In the genomic region with DNA sequence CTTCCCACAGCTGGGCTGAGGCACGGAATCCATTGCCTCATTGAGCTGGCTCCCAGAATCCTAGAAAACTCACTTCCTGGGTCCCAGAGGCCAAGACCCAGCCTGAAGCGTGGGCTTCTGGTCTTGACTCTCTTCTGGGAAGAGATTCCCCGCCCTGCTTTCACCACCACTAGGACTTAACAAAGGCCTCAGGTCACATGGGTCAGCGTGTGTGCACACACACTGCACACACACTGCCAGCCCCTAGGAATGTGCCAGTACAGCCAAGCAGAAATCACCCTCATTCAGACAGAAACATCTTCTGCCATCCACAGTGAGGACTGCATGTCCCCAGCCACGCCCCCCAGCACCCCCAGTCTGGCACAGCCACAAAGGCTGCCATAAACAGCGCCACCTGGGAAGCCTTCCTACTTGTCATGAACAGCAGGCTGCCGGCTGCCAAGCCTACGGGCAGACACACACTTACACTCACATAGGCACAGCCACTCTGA, we compare ENCODE assay signal across 8 cellular contexts.
DNase-seq lines count a peak whose midpoint lies in the region; ATAC-seq, FAIRE-seq and TF ChIP-seq lines count a peak whose summit lies in the region.

No MANE protein-coding gene starts in this region.

- no peaks in the 10 kb centered on the region for H3K79me2 ChIP-seq in GM23338 (replicated peaks; ENCODE audit: insufficient read depth)

- DNase-seq in GM23338 (ENCODE audit: low spot score) (peak; percentile 74), amniotic epithelial cell (ENCODE audit: low read depth) (peak; percentile 47), right atrium auricular region (ENCODE audit: low spot score) (peak; percentile 95), retinal pigment epithelial cell (ENCODE audit: low read depth) (no peak), HTR-8/SVneo (ENCODE audit: insufficient read length, low spot score) (no peak), COLO829 (ENCODE audit: low spot score) (no peak), Calu3 (no peak)
- DNase-seq in activated naive CD4-positive, alpha-beta T cell (lab: John Stamatoyannopoulos, UW): no peak

- H3K4me1 ChIP-seq in GM23338 (ENCODE audit: insufficient read depth) (no peaks in the 10 kb centered on the region), right atrium auricular region (peaks cover 5 to 99% of the 10 kb centered on the region in 2 donors)

- H3K4me1 Mint-ChIP-seq in GM23338 (peaks cover 20% of the 10 kb centered on the region), Calu3 (ENCODE audit: low read depth, unreplicated experiment) (no peaks in the 10 kb centered on the region)

- H3K27me3 Mint-ChIP-seq in GM23338 (ENCODE audit: insufficient read depth, low read depth, poor library complexity) (peaks cover 9% of the 10 kb centered on the region), Calu3 (ENCODE audit: unreplicated experiment) (peaks cover 59% of the 10 kb centered on the region)

- H3K9me3 Mint-ChIP-seq in GM23338 (no peaks in the 10 kb centered on the region; the same call in 2 of the 3 replicates), Calu3 (ENCODE audit: low read depth, unreplicated experiment) (no peaks in the 10 kb centered on the region)

- H3K9me2 ChIP-seq in GM23338 (ENCODE audit: insufficient read depth): no peaks in the 10 kb centered on the region

- intact Hi-C loops in Calu3 (cut with micrococcal nuclease; ENCODE audit: unreplicated experiment): no loop called here

- H2AFZ ChIP-seq in GM23338: 0 out of 2 replicates have a peak overlapping the region, but pooled peaks have one; percentile 7

- peak; percentile 42 to 68; a peak in 3 of 4 replicates for TF ChIP-seq CTCF in GM23338 (conservative IDR thresholded peaks at IDR 0.05; ENCODE audit: low read depth in 2 of 2)
- peak in 1 of 2 donors; percentile 46 for TF ChIP-seq CTCF in right atrium auricular region (IDR thresholded peaks at IDR 0.05)
- TF ChIP-seq CTCF in retinal pigment epithelial cell (conservative IDR thresholded peaks at IDR 0.05; ENCODE audit: low read depth, low read length): peak; percentile 44
- TF ChIP-seq CTCF in Calu3 (IDR thresholded peaks at IDR 0.05; ENCODE audit: unreplicated experiment): no peak

- H3K27me3 ChIP-seq in GM23338 (ENCODE audit: insufficient read depth): no peaks in the 10 kb centered on the region
- no peaks in the 10 kb centered on the region for H3K27me3 ChIP-seq in right atrium auricular region

- H3K36me3 Mint-ChIP-seq in GM23338 (ENCODE audit: low read depth) (peaks cover 3% of the 10 kb centered on the region; the same call in 1 of the 3 replicates), Calu3 (ENCODE audit: insufficient read depth, unreplicated experiment) (no peaks in the 10 kb centered on the region)

- H3K27ac Mint-ChIP-seq in GM23338 (peak overlapping the region; percentile 86), Calu3 (ENCODE audit: unreplicated experiment) (no peak overlapping the region)

- no peak for FAIRE-seq in HTR-8/SVneo (lab: Jason Lieb, UNC)

- H3F3A ChIP-seq in GM23338 (replicated peaks; ENCODE audit: low read depth): no peaks in the 10 kb centered on the region

- H3K4me3 Mint-ChIP-seq in GM23338: no peak overlapping the region; the same call in 2 of the 3 replicates
- no peak overlapping the region for H3K4me3 Mint-ChIP-seq in Calu3 (ENCODE audit: low read depth, unreplicated experiment)

- no peak overlapping the region for H3K4me2 ChIP-seq in GM23338

- no TSS peak for BruUV-seq in Calu3 (replicated peaks; lab: Mats Ljungman, UMichigan)

- no peaks in the 10 kb centered on the region for H4K20me1 ChIP-seq in GM23338 (replicated peaks; ENCODE audit: insufficient read depth)

- CTCF ChIA-PET in Calu3 (lab: Charles Lee): no interaction called here

- H3K9me3 ChIP-seq in right atrium auricular region: no peaks in the 10 kb centered on the region

- H3K4me3 ChIP-seq in GM23338 (no peak overlapping the region), right atrium auricular region (no peak overlapping the region), retinal pigment epithelial cell (ENCODE audit: low read length) (no peak overlapping the region)

- H3K36me3 ChIP-seq in GM23338 (ENCODE audit: insufficient read depth): no peaks in the 10 kb centered on the region
- peaks cover 76% of the 10 kb centered on the region for H3K36me3 ChIP-seq in right atrium auricular region

- no peak overlapping the region for H3K27ac ChIP-seq in GM23338 (ENCODE audit: low read depth)
- peak overlapping the region; percentile 75 to 83 for H3K27ac ChIP-seq in right atrium auricular region

- peak; percentile 56 for ATAC-seq in GM23338

TF ChIP-seq in GM23338, 12 proteins besides CTCF, POLR2A, EP300 and RAD21 (continues in another document):
- TF ChIP-seq POLR2AphosphoS5 (IDR thresholded peaks at IDR 0.05; ENCODE audit: low read depth) (no peak), JUNB (IDR thresholded peaks at IDR 0.05; ENCODE audit: unreplicated experiment) (no peak), CREB1 (CRISPR knock-in tag; IDR thresholded peaks at IDR 0.05; ENCODE audit: low read depth) (no peak)
- TF ChIP-seq, protein P1, sequence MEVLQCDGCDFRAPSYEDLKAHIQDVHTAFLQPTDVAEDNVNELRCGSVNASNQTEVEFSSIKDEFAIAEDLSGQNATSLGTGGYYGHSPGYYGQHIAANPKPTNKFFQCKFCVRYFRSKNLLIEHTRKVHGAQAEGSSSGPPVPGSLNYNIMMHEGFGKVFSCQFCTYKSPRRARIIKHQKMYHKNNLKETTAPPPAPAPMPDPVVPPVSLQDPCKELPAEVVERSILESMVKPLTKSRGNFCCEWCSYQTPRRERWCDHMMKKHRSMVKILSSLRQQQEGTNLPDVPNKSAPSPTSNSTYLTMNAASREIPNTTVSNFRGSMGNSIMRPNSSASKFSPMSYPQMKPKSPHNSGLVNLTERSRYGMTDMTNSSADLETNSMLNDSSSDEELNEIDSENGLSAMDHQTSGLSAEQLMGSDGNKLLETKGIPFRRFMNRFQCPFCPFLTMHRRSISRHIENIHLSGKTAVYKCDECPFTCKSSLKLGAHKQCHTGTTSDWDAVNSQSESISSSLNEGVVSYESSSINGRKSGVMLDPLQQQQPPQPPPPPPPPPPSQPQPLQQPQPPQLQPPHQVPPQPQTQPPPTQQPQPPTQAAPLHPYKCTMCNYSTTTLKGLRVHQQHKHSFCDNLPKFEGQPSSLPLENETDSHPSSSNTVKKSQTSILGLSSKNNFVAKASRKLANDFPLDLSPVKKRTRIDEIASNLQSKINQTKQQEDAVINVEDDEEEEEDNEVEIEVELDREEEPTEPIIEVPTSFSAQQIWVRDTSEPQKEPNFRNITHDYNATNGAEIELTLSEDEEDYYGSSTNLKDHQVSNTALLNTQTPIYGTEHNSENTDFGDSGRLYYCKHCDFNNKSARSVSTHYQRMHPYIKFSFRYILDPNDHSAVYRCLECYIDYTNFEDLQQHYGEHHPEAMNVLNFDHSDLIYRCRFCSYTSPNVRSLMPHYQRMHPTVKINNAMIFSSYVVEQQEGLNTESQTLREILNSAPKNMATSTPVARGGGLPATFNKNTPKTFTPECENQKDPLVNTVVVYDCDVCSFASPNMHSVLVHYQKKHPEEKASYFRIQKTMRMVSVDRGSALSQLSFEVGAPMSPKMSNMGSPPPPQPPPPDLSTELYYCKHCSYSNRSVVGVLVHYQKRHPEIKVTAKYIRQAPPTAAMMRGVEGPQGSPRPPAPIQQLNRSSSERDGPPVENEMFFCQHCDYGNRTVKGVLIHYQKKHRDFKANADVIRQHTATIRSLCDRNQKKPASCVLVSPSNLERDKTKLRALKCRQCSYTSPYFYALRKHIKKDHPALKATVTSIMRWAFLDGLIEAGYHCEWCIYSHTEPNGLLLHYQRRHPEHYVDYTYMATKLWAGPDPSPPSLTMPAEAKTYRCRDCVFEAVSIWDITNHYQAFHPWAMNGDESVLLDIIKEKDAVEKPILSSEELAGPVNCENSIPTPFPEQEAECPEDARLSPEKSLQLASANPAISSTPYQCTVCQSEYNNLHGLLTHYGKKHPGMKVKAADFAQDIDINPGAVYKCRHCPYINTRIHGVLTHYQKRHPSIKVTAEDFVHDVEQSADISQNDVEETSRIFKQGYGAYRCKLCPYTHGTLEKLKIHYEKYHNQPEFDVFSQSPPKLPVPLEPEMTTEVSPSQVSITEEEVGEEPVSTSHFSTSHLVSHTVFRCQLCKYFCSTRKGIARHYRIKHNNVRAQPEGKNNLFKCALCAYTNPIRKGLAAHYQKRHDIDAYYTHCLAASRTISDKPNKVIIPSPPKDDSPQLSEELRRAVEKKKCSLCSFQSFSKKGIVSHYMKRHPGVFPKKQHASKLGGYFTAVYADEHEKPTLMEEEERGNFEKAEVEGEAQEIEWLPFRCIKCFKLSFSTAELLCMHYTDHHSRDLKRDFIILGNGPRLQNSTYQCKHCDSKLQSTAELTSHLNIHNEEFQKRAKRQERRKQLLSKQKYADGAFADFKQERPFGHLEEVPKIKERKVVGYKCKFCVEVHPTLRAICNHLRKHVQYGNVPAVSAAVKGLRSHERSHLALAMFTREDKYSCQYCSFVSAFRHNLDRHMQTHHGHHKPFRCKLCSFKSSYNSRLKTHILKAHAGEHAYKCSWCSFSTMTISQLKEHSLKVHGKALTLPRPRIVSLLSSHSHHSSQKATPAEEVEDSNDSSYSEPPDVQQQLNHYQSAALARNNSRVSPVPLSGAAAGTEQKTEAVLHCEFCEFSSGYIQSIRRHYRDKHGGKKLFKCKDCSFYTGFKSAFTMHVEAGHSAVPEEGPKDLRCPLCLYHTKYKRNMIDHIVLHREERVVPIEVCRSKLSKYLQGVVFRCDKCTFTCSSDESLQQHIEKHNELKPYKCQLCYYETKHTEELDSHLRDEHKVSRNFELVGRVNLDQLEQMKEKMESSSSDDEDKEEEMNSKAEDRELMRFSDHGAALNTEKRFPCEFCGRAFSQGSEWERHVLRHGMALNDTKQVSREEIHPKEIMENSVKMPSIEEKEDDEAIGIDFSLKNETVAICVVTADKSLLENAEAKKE (CRISPR knock-in tag; IDR thresholded peaks at IDR 0.05): no peak
- TF ChIP-seq, protein P2, sequence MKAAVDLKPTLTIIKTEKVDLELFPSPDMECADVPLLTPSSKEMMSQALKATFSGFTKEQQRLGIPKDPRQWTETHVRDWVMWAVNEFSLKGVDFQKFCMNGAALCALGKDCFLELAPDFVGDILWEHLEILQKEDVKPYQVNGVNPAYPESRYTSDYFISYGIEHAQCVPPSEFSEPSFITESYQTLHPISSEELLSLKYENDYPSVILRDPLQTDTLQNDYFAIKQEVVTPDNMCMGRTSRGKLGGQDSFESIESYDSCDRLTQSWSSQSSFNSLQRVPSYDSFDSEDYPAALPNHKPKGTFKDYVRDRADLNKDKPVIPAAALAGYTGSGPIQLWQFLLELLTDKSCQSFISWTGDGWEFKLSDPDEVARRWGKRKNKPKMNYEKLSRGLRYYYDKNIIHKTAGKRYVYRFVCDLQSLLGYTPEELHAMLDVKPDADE (IDR thresholded peaks at IDR 0.05): no peak

Comparison
In these comparisons a context has a peak if more than half of its experiments do, and no peak if none do; other contexts are left out.
1. DNase-seq: peak in GM23338 (single experiment), amniotic epithelial cell (single experiment) and right atrium auricular region (single experiment); none in retinal pigment epithelial cell (single experiment), HTR-8/SVneo (single experiment), COLO829 (single experiment), Calu3 (single experiment) and activated naive CD4-positive, alpha-beta T cell (0 of 4).